Comparison of ENCODE assay signal across 32 cellular contexts in genomic region chrX:118074086-118074485, GRCh38.
"Had no signal": no experiment of that assay in that cellular context is flagged by ENCODE, and none has a peak within 500 bp of the region (broad histone marks: within the 10 kb centered on the region; RNA-seq: fewer than 3 reads in every experiment).

No MANE protein-coding gene starts in this region.

- H3K36me3 ChIP-seq: heart left ventricle, left lung, lower lobe of right lung, pancreas, right atrium auricular region, right lobe of liver, thyroid gland, transverse colon, upper lobe of left lung had no signal

- H3K4me2 ChIP-seq: smooth muscle cell had no signal

- H3K36me3 Mint-ChIP-seq: naive thymus-derived CD4-positive, alpha-beta T cell; natural killer cell treated with Interleukin-12 subunit alpha and Interleukin-12 subunit beta and Interleukin-15 and Interleukin-18, amount 100 ng/mL, for 72 hours; stimulated activated memory B cell treated with anti-CD40 and anti-IgM and Interleukin-4, amounts not matched to agents 10 μg/mL and 1 μg/mL and 100 μg/mL, for 72 hours had no signal

- H3K4me3 ChIP-seq: heart left ventricle, left lung, lower lobe of right lung, mucosa of descending colon, pancreas, psoas muscle, right atrium auricular region, right lobe of liver, smooth muscle cell, thyroid gland, transverse colon, upper lobe of left lung had no signal

- H3K4me1 Mint-ChIP-seq: neural crest cell; stimulated activated memory B cell treated with anti-CD40 and anti-IgM and Interleukin-4, amounts not matched to agents 10 μg/mL and 1 μg/mL and 100 μg/mL, for 72 hours; stimulated activated naive CD8-positive, alpha-beta T cell treated with anti-CD3 and anti-CD28 coated beads, Interleukin-15, amount 100 ng/mL, for 72 hours had no signal

- FAIRE-seq: pancreas, urothelium cell line had no signal

- H3K4me3 Mint-ChIP-seq: naive thymus-derived CD4-positive, alpha-beta T cell; natural killer cell treated with Interleukin-12 subunit alpha and Interleukin-12 subunit beta and Interleukin-15 and Interleukin-18, amount 100 ng/mL, for 72 hours; neural crest cell; stimulated activated memory B cell treated with anti-CD40 and anti-IgM and Interleukin-4, amounts not matched to agents 10 μg/mL and 1 μg/mL and 100 μg/mL, for 72 hours; stimulated activated naive CD8-positive, alpha-beta T cell treated with anti-CD3 and anti-CD28 coated beads, Interleukin-15, amount 100 ng/mL, for 72 hours had no signal

- H3K9me3 ChIP-seq: heart left ventricle, left lung, lower lobe of right lung, mucosa of descending colon, pancreas, psoas muscle, right atrium auricular region, right lobe of liver, thyroid gland, transverse colon, upper lobe of left lung had no signal

- H3K27me3 ChIP-seq: heart left ventricle, left lung, pancreas, right atrium auricular region, right lobe of liver, thyroid gland, transverse colon, upper lobe of left lung had no signal

- H3K27ac ChIP-seq: heart left ventricle, left lung, lower lobe of right lung, pancreas, psoas muscle, right atrium auricular region, right lobe of liver, thyroid gland, upper lobe of left lung had no signal

- H3K9me3 Mint-ChIP-seq: natural killer cell treated with Interleukin-12 subunit alpha and Interleukin-12 subunit beta and Interleukin-15 and Interleukin-18, amount 100 ng/mL, for 72 hours; stimulated activated memory B cell treated with anti-CD40 and anti-IgM and Interleukin-4, amounts not matched to agents 10 μg/mL and 1 μg/mL and 100 μg/mL, for 72 hours; stimulated activated naive CD8-positive, alpha-beta T cell treated with anti-CD3 and anti-CD28 coated beads, Interleukin-15, amount 100 ng/mL, for 72 hours had no signal

- H3K4me1 ChIP-seq: heart left ventricle, left lung, lower lobe of right lung, pancreas, psoas muscle, right atrium auricular region, right lobe of liver, thyroid gland, upper lobe of left lung had no signal

- H3K27me3 Mint-ChIP-seq: naive thymus-derived CD4-positive, alpha-beta T cell; stimulated activated naive CD8-positive, alpha-beta T cell treated with anti-CD3 and anti-CD28 coated beads, Interleukin-15, amount 100 ng/mL, for 72 hours had no signal

- H3K27ac Mint-ChIP-seq: naive thymus-derived CD4-positive, alpha-beta T cell; natural killer cell treated with Interleukin-12 subunit alpha and Interleukin-12 subunit beta and Interleukin-15 and Interleukin-18, amount 100 ng/mL, for 72 hours; stimulated activated memory B cell treated with anti-CD40 and anti-IgM and Interleukin-4, amounts not matched to agents 10 μg/mL and 1 μg/mL and 100 μg/mL, for 72 hours; stimulated activated naive CD8-positive, alpha-beta T cell treated with anti-CD3 and anti-CD28 coated beads, Interleukin-15, amount 100 ng/mL, for 72 hours had no signal

- DNase-seq: heart left ventricle; islet precursor cell; kidney glomerular epithelial cell; left cardiac atrium; left lung; lower lobe of right lung; mammary epithelial cell; mesendoderm; midbrain; mucosa of descending colon; naive thymus-derived CD4-positive, alpha-beta T cell; nucleus accumbens; pancreas; posterior cingulate gyrus; psoas muscle; right lobe of liver; stimulated activated CD4-positive, alpha-beta T cell treated with anti-CD3 and anti-CD28 coated beads, Interleukin-1b, Interleukin-23, amount 100 ng/mL, for 48 hours; stimulated activated CD4-positive, alpha-beta T cell treated with anti-CD3 and anti-CD28 coated beads, Interleukin-2, amount 100 ng/mL, for 48 hours; stimulated activated CD4-positive, alpha-beta T cell treated with anti-CD3 and anti-CD28 coated beads, Interleukin-4, amount 100 ng/mL, for 4 hours; stimulated activated CD8-positive, alpha-beta memory T cell treated with anti-CD3 and anti-CD28 coated beads, Interleukin-4, amount 100 ng/mL, for 48 hours; stimulated activated naive CD4-positive, alpha-beta T cell treated with Interleukin-2 at 50 U/mL for 16 hours; stimulated activated naive CD8-positive, alpha-beta T cell treated with anti-CD3 and anti-CD28 coated beads, Interleukin-15, amount 100 ng/mL, for 72 hours; substantia nigra; thyroid gland; transverse colon; upper lobe of left lung had no signal
